24 cellular contexts compared by ENCODE assay signal in the genomic region with DNA sequence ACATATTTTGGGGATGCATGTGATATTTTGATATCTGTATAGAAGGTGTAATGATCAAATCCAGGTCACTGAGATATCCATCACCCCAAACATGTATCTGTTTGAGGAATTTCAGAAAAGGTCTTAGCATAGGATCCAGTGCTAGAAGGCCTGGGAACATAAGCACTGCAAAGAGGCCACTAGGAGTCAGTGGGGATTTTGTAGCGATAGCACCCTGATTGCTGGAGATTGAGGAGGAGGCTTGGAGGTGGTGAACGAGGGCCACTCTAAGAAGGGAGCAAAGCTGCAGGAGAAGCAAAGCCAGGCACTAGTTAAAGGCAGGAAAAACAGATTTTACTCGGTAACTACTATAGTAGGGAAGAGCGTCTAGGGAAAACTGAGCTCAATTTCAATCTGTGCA.
"Had no signal": no experiment of that assay in that cellular context is flagged by ENCODE, and none has a peak within 500 bp of the region (broad histone marks: within the 10 kb centered on the region; RNA-seq: fewer than 3 reads in every experiment).

No MANE protein-coding gene starts in this region.

- ATAC-seq: K562, Panc1, PC-3, SK-N-SH treated with all-trans-retinoic acid at 6 μM for 48 hours had no signal

- H3K27ac ChIP-seq: HL-60, KMS-11, RWPE1 had no signal

- H3K4me3 Mint-ChIP-seq: IgD-negative memory B cell had no signal

- H3K4me3 ChIP-seq: K562 had no signal

- DNase-seq: Kasumi-1; MM.1S; NCI-H1092 treated with DMSO at 0.1 percent for 48 hours; NCI-H1436; NCI-H187; NCI-H2029; NCI-H2081 treated with DMSO at 0.1 percent for 48 hours; NCI-H2171; NCI-H226; NCI-H446; NCI-H510A; NCI-H524 treated with DMSO at 0.1 percent for 48 hours; NCI-H69; NCI-H774; NK-92 treated with Interleukin-12 subunit alpha and Interleukin-12 subunit beta, amount 100 ng/mL, for 24 hours; PC-3; SHP77 had no signal

- H3K9ac ChIP-seq: KMS-11 had no signal

- H3K9me3 Mint-ChIP-seq: IgD-negative memory B cell had no signal

- H3K4me1 Mint-ChIP-seq: IgD-negative memory B cell had no signal

- H3K36me3 Mint-ChIP-seq: IgD-negative memory B cell had no signal
